ENCODE assay signal across 14 cellular contexts in the genomic region with DNA sequence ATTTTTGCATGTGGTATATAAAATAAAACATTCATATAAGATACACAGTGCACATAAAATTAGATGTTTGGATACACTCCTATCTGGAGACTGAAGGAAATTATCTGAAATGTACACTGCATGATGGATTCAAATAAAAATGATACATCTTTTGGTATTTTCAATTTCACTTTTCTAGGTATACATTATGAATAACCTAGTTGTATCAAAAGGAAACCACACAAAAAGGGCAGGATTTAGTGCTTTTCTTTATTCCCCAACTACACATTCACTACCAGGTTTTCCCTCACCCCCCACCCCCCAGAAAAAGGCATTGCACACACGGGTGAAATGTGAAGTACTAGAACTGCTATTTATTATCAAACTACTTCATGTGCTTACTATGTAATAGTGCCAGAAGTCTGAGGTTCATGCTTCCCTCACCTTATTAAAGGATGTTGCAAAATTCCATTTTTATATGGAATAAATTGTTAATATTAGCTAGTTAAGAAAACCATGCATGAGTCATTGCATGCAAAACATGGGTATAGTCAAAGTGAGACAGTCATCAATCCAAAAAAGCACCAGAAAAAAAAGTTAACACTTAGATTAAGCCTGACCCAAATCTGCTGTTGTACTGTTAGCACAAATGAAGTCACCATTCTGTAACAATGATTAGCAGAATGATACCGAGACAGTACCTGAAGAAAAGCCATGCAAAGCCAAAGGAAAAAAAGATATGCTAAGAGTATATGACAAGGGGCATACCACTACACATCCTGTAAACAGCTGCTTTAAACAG. TPM values are rescaled to one million over a fixed set of nuclear protein-coding genes. Genes with fewer than 3 reads are reported as not detected.
A peak's percentile ranks its signal among the peaks of the same experiment; 100 is the strongest.
DNase-seq lines count a peak whose midpoint lies in the region; ATAC-seq and TF ChIP-seq lines count a peak whose summit lies in the region.
"Had no signal": no experiment of that assay in that cellular context is flagged by ENCODE, and none has a peak within 500 bp of the region (broad histone marks: within the 10 kb centered on the region; RNA-seq: fewer than 3 reads in every experiment).

No MANE protein-coding gene starts in this region.

- no peaks in the 10 kb centered on the region for H3K9me3 ChIP-seq in tibial artery
- H3K9me3 ChIP-seq: thoracic aorta had no signal

- no peaks in the 10 kb centered on the region for H3K27me3 ChIP-seq in tibial artery

- CTCF ChIA-PET in activated naive CD4-positive, alpha-beta T cell treated with anti-CD3 and anti-CD28 coated beads for 36 hours (lab: Charles Lee) = no interaction called here

- DNase-seq in activated naive CD4-positive, alpha-beta T cell treated with anti-CD3 and anti-CD28 coated beads for 36 hours = peak; percentile 40
- no peak for DNase-seq in activated naive CD4-positive, alpha-beta T cell (lab: John Stamatoyannopoulos, UW)
- DNase-seq in memory B cell (ENCODE audit: low spot score in 2 of 2) (no peak), tibial artery (no peak), left colon (no peak)
- DNase-seq: NCI-H1436 treated with DMSO at 0.1 percent for 48 hours had no signal

- H3K9me3 Mint-ChIP-seq in activated naive CD4-positive, alpha-beta T cell treated with anti-CD3 and anti-CD28 coated beads for 36 hours = no peaks in the 10 kb centered on the region
- H3K9me3 Mint-ChIP-seq in memory B cell = no peaks in the 10 kb centered on the region

- ATAC-seq in GM18870 (IDR thresholded peaks at IDR 0.05; ENCODE audit: unreplicated experiment) (peak; percentile 40), HG03432 (IDR thresholded peaks at IDR 0.05; ENCODE audit: unreplicated experiment) (peak; percentile 67), memory B cell (ENCODE audit: low read depth) (no peak), left colon (no peak), HG02798 (IDR thresholded peaks at IDR 0.05; ENCODE audit: poor library complexity, unreplicated experiment) (no peak)
- ATAC-seq: left lobe of liver had no signal

- H3K4me1 ChIP-seq in tibial artery = peaks cover 0 to 10% (median 4%) of the 10 kb centered on the region in 4 donors

- no peak overlapping the region for H3K4me3 Mint-ChIP-seq in activated naive CD4-positive, alpha-beta T cell treated with anti-CD3 and anti-CD28 coated beads for 36 hours
- H3K4me3 Mint-ChIP-seq in memory B cell = no peak overlapping the region

- H3K36me3 Mint-ChIP-seq in activated naive CD4-positive, alpha-beta T cell treated with anti-CD3 and anti-CD28 coated beads for 36 hours (ENCODE audit: low read depth) = peaks cover 21% of the 10 kb centered on the region
- peaks cover 35% of the 10 kb centered on the region for H3K36me3 Mint-ChIP-seq in memory B cell

- H3K27ac ChIP-seq in tibial artery = no peak overlapping the region
- H3K27ac ChIP-seq: thoracic aorta, VCaP had no signal

- H3K4me1 Mint-ChIP-seq in activated naive CD4-positive, alpha-beta T cell treated with anti-CD3 and anti-CD28 coated beads for 36 hours (ENCODE audit: low read depth) = peaks cover 39% of the 10 kb centered on the region
- H3K4me1 Mint-ChIP-seq in memory B cell = peaks cover 7% of the 10 kb centered on the region

- no peak for TF ChIP-seq CTCF in tibial artery (IDR thresholded peaks at IDR 0.05)

- intact Hi-C loops in activated naive CD4-positive, alpha-beta T cell treated with anti-CD3 and anti-CD28 coated beads for 36 hours (cut with micrococcal nuclease) = loop anchor here (1.0 to 2.0 kb wide), 4 partner anchors 50 to 184 kb away; a partner anchor contains a TSS
- intact Hi-C loops in tibial artery (cut with DNase I; ENCODE audit: low total_unique reads) = no loop called here
- intact Hi-C loops in left colon (cut with DNase I, micrococcal nuclease) = no loop called here

- H3K36me3 ChIP-seq in tibial artery = peaks cover 47 to 79% (median 59%) of the 10 kb centered on the region in 3 donors

- no peaks in the 10 kb centered on the region for H3K27me3 Mint-ChIP-seq in activated naive CD4-positive, alpha-beta T cell treated with anti-CD3 and anti-CD28 coated beads for 36 hours (ENCODE audit: low read depth)
- no peaks in the 10 kb centered on the region for H3K27me3 Mint-ChIP-seq in memory B cell

- H3K4me3 ChIP-seq in tibial artery = no peak overlapping the region
- H3K4me3 ChIP-seq: thoracic aorta had no signal

- H3K27ac Mint-ChIP-seq in activated naive CD4-positive, alpha-beta T cell treated with anti-CD3 and anti-CD28 coated beads for 36 hours = peak overlapping the region; percentile 77
- H3K27ac Mint-ChIP-seq in memory B cell = peak overlapping the region; percentile 36

RNA-seq across cellular contexts. Expression of a gene that starts 49.3 kb away (rescaled TPM):
- total RNA-seq in activated naive CD4-positive, alpha-beta T cell treated with anti-CD3 and anti-CD28 coated beads for 36 hours = not detected
- not detected for total RNA-seq in left colon
- total RNA-seq: frontal cortex, left lobe of liver, mononuclear cell, thoracic aorta had no signal

Comparison
In these comparisons a context has a peak if more than half of its experiments do, and no peak if none do; other contexts are left out.
1. ATAC-seq: peak in GM18870 (single experiment) and HG03432 (single experiment); none in memory B cell (single experiment), left colon (single experiment) and HG02798 (single experiment).